ENCODE assay signal across 1 cellular context in the genomic region with DNA sequence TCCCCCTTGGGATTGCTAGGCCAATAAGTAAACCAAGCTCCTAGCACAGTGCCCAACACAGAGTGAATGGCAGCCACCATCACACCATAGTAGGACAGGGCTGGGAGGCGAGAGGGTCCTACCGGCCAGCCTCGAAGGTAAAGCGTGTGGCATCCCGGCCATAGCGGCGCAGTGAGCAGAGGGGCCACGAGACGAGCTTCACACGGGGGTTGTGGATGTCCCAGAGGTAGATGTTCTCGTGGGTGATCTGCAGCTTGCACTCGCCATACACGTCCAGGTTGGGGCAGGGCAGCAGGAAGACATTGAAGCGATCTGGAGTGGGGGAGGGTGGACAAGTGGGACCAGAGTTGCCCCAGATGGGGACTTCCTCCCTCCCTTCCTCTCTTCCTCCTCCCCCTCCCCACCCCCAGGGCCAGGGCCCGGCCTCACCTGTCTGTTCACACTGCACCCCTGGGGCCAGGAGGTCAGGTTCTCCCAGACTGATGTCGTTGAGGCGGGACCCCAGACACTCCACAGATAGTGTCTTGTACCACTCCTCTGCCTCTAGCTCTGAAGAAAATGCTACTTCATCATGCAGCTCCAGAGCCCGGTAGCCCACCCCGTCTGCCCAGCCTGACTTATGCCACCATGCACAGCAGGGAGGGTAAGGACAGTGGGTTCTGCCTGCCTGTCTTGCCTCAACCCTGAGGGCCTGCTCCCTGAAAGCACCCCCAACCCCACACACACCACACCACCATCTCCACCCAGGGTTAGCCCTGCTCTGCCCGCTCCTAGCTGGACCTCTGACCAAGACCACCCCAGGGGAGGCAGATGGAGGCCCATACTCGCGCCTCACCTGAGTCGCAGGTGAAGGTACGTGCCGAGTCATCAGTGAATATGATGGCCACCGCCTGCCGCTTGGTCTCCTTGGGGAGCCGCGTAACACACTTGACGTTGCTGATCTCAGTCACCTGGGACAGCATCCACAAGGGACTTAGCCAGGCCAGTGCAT.
TF ChIP-seq lines count a peak whose summit lies in the region.

No MANE protein-coding gene starts in this region.

TF ChIP-seq in GM12878, 131 proteins besides CTCF, POLR2A, EP300 and RAD21:
- no peak for TF ChIP-seq IRF4 (IDR thresholded peaks at IDR 0.05; ENCODE audit: low read depth, low read length)
- TF ChIP-seq RCOR1 (conservative IDR thresholded peaks at IDR 0.05; ENCODE audit: low read depth, low read length), result no peak
- no peak for TF ChIP-seq PML (IDR thresholded peaks at IDR 0.05; ENCODE audit: low read length)
- no peak for TF ChIP-seq KLF5 (IDR thresholded peaks at IDR 0.05; ENCODE audit: partially characterized antibody)
- TF ChIP-seq, protein P1, sequence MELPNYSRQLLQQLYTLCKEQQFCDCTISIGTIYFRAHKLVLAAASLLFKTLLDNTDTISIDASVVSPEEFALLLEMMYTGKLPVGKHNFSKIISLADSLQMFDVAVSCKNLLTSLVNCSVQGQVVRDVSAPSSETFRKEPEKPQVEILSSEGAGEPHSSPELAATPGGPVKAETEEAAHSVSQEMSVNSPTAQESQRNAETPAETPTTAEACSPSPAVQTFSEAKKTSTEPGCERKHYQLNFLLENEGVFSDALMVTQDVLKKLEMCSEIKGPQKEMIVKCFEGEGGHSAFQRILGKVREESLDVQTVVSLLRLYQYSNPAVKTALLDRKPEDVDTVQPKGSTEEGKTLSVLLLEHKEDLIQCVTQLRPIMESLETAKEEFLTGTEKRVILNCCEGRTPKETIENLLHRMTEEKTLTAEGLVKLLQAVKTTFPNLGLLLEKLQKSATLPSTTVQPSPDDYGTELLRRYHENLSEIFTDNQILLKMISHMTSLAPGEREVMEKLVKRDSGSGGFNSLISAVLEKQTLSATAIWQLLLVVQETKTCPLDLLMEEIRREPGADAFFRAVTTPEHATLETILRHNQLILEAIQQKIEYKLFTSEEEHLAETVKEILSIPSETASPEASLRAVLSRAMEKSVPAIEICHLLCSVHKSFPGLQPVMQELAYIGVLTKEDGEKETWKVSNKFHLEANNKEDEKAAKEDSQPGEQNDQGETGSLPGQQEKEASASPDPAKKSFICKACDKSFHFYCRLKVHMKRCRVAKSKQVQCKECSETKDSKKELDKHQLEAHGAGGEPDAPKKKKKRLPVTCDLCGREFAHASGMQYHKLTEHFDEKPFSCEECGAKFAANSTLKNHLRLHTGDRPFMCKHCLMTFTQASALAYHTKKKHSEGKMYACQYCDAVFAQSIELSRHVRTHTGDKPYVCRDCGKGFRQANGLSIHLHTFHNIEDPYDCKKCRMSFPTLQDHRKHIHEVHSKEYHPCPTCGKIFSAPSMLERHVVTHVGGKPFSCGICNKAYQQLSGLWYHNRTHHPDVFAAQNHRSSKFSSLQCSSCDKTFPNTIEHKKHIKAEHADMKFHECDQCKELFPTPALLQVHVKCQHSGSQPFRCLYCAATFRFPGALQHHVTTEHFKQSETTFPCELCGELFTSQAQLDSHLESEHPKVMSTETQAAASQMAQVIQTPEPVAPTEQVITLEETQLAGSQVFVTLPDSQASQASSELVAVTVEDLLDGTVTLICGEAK (IDR thresholded peaks at IDR 0.05; ENCODE audit: borderline replicate concordance), result no peak
- no peak for TF ChIP-seq SPI1 (IDR thresholded peaks at IDR 0.05; ENCODE audit: borderline replicate concordance, insufficient read depth, low read depth, low read length)
- TF ChIP-seq JUND (IDR thresholded peaks at IDR 0.05; ENCODE audit: low read depth, low read length), result no peak
